In the genomic region with DNA sequence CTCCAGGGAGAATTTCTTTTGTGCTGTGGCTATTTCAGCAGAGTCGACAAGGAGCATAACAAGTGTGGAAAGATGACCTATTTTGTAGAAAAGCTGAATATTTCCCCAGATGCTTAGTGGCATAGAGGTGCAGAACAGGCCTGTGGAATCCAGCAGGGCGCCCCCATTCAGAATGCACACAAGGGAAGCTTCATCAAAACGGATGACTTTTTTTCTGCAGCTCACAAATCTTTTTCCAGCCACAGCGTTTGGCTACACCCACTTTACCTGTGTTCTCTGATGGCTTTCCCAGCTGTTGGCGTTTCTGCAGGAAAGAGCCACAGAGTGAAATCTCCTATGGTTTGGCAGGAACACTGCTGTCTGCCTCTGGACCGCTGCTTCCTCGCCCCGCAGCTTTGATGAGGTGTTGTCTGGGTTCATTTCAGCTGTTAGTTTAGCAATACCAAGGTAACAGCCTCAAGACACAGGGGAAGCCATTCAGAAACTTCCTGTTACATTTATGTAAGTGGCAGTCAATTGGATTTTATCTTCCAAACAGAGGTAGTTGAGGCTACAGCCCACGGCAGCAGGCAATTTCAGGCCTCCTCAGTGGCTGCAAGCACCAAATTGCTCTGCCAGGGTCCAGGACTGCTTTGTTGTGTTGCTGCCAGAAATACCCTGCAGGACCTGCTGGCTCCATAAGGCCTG, we compare ENCODE assay signal across 18 cellular contexts.
DNase-seq lines count a peak whose midpoint lies in the region; ATAC-seq and TF ChIP-seq lines count a peak whose summit lies in the region.
"Had no signal": no experiment of that assay in that cellular context is flagged by ENCODE, and none has a peak within 500 bp of the region (broad histone marks: within the 10 kb centered on the region; RNA-seq: fewer than 3 reads in every experiment).

No MANE protein-coding gene starts in this region.

- peak overlapping the region; percentile 69 for H3K27ac ChIP-seq in layer of hippocampus (ENCODE audit: low read depth, low read length)
- H3K27ac ChIP-seq: gastroesophageal sphincter had no signal

- DNase-seq in NOMO-1 treated with DMSO at 0.1 percent for 48 hours (lab: John Stamatoyannopoulos, UW; ENCODE audit: unreplicated experiment), result peak; percentile 51
- no peak for DNase-seq in NOMO-1 treated with dmso at 0.1 percent for 144 hours (lab: John Stamatoyannopoulos, UW; ENCODE audit: unreplicated experiment)
- peak; percentile 57 for DNase-seq in DMS79 (lab: John Stamatoyannopoulos, UW)
- no peak for DNase-seq in NCI-H2227 (lab: John Stamatoyannopoulos, UW; ENCODE audit: unreplicated experiment)
- no peak for DNase-seq in NCI-H1694 (lab: John Stamatoyannopoulos, UW)
- DNase-seq: ACHN; activated CD4-positive, alpha-beta T cell treated with anti-CD3 and anti-CD28 coated beads for 36 hours; activated T-cell treated with anti-CD3 and anti-CD28 coated beads, Interleukin-2, amount 50 U/mL, for 4 hours; Kasumi-1; mammary epithelial cell; NCI-H1930; psoas muscle; SHP77; stimulated activated naive CD8-positive, alpha-beta T cell treated with anti-CD3 and anti-CD28 coated beads, Interleukin-15, amount 100 ng/mL, for 72 hours had no signal

- no peaks in the 10 kb centered on the region for H3K27me3 ChIP-seq in layer of hippocampus (ENCODE audit: control insufficient read depth, insufficient read depth, low read length)
- H3K27me3 ChIP-seq: gastroesophageal sphincter had no signal

- ATAC-seq in SK-N-SH treated with all-trans-retinoic acid at 6 μM for 48 hours (0 out of 3 replicates have a peak, but pooled peaks have one; percentile 20), GM21515 (IDR thresholded peaks at IDR 0.05; ENCODE audit: unreplicated experiment) (no peak)
- ATAC-seq: activated CD4-positive, alpha-beta T cell treated with anti-CD3 and anti-CD28 coated beads for 36 hours; gastroesophageal sphincter; stimulated activated naive CD8-positive, alpha-beta T cell treated with anti-CD3 and anti-CD28 coated beads, Interleukin-15, amount 100 ng/mL, for 72 hours had no signal

TF ChIP-seq in SK-N-SH treated with all-trans-retinoic acid at 6 μM for 48 hours, 23 proteins besides CTCF, POLR2A, EP300 and RAD21:
- TF ChIP-seq PPARA (CRISPR knock-in tag; IDR thresholded peaks at IDR 0.05; ENCODE audit: borderline replicate concordance) (no peak), ZNF565 (CRISPR knock-in tag; conservative IDR thresholded peaks at IDR 0.05; ENCODE audit: low read depth) (no peak), BACH2 (CRISPR knock-in tag; IDR thresholded peaks at IDR 0.05; ENCODE audit: borderline replicate concordance) (no peak), SNAI2 (CRISPR knock-in tag; IDR thresholded peaks at IDR 0.05) (no peak), ZFP30 (CRISPR knock-in tag; IDR thresholded peaks at IDR 0.05) (no peak)
- TF ChIP-seq, protein P1, sequence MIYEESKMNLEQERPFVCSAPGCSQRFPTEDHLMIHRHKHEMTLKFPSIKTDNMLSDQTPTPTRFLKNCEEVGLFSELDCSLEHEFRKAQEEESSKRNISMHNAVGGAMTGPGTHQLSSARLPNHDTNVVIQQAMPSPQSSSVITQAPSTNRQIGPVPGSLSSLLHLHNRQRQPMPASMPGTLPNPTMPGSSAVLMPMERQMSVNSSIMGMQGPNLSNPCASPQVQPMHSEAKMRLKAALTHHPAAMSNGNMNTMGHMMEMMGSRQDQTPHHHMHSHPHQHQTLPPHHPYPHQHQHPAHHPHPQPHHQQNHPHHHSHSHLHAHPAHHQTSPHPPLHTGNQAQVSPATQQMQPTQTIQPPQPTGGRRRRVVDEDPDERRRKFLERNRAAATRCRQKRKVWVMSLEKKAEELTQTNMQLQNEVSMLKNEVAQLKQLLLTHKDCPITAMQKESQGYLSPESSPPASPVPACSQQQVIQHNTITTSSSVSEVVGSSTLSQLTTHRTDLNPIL (CRISPR knock-in tag; IDR thresholded peaks at IDR 0.05; ENCODE audit: low read depth), result no peak

Comparison
In these comparisons a context has a peak if more than half of its experiments do, and no peak if none do; other contexts are left out.
1. DNase-seq: peak in NOMO-1 treated with DMSO at 0.1 percent for 48 hours (single experiment) and DMS79 (single experiment); none in NOMO-1 treated with dmso at 0.1 percent for 144 hours (single experiment), NCI-H2227 (single experiment) and NCI-H1694 (single experiment).